1 cellular context compared by ENCODE assay signal in the genomic region with DNA sequence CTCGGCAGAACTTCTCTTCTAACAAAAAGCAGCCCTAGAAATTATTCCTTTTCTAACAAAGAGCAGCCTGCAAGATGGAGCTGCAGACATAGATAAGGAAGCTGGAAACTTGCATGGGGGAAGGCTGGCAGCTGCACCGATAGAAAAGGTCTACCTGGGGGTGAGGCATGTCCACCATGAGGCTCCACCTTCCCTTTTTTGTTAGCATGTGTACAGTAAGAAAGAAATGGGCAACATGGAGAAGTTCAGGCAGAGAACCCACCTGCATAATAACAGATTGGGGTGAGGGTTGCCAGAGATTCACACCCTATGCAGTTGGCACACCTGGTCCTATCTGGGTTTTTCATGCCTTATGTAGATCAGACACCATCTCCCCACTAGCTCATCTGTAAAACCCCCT.
TF ChIP-seq lines count a peak whose summit lies in the region.

No MANE protein-coding gene starts in this region.

TF ChIP-seq in HepG2, 621 proteins besides CTCF, POLR2A, EP300 and RAD21:
- TF ChIP-seq BHLHE40 (IDR thresholded peaks at IDR 0.05; ENCODE audit: low read length) (no peak), THYN1 (CRISPR knock-in tag; IDR thresholded peaks at IDR 0.05; ENCODE audit: borderline replicate concordance, low read depth) (peak; percentile 90; the same call in 1 of the 2 replicates), ZNF292 (CRISPR knock-in tag; IDR thresholded peaks at IDR 0.05; ENCODE audit: borderline replicate concordance, low read depth) (0 out of 2 replicates have a peak, but pooled peaks have one; percentile 51), SMYD3 (CRISPR knock-in tag; IDR thresholded peaks at IDR 0.05) (peak; percentile 29; the same call in 1 of the 2 replicates), TGIF2 (CRISPR knock-in tag; IDR thresholded peaks at IDR 0.05) (0 out of 2 replicates have a peak, but pooled peaks have one; percentile 45), SOX13 (IDR thresholded peaks at IDR 0.05) (no peak), SOX13 (CRISPR knock-in tag; conservative IDR thresholded peaks at IDR 0.05 in 1 of 2, IDR thresholded peaks at IDR 0.05 in 1 of 2) (0 out of 4 replicates have a peak, but pooled peaks of 1 of the 2 experiments have one; percentile 2), ZFY (CRISPR knock-in tag; IDR thresholded peaks at IDR 0.05) (0 out of 2 replicates have a peak, but pooled peaks have one; percentile 13), ZNF510 (CRISPR knock-in tag; IDR thresholded peaks at IDR 0.05; ENCODE audit: low read depth) (0 out of 2 replicates have a peak, but pooled peaks have one; percentile 14), ZC3H4 (CRISPR knock-in tag; IDR thresholded peaks at IDR 0.05; ENCODE audit: borderline replicate concordance) (peak; percentile 62; the same call in 1 of the 2 replicates), ZNF317 (CRISPR knock-in tag; IDR thresholded peaks at IDR 0.05) (0 out of 2 replicates have a peak, but pooled peaks have one; percentile 30)
- TF ChIP-seq, protein P1, sequence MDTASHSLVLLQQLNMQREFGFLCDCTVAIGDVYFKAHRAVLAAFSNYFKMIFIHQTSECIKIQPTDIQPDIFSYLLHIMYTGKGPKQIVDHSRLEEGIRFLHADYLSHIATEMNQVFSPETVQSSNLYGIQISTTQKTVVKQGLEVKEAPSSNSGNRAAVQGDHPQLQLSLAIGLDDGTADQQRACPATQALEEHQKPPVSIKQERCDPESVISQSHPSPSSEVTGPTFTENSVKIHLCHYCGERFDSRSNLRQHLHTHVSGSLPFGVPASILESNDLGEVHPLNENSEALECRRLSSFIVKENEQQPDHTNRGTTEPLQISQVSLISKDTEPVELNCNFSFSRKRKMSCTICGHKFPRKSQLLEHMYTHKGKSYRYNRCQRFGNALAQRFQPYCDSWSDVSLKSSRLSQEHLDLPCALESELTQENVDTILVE (CRISPR knock-in tag; IDR thresholded peaks at IDR 0.05), result 0 out of 2 replicates have a peak, but pooled peaks have one; percentile 10
- TF ChIP-seq, protein P2, sequence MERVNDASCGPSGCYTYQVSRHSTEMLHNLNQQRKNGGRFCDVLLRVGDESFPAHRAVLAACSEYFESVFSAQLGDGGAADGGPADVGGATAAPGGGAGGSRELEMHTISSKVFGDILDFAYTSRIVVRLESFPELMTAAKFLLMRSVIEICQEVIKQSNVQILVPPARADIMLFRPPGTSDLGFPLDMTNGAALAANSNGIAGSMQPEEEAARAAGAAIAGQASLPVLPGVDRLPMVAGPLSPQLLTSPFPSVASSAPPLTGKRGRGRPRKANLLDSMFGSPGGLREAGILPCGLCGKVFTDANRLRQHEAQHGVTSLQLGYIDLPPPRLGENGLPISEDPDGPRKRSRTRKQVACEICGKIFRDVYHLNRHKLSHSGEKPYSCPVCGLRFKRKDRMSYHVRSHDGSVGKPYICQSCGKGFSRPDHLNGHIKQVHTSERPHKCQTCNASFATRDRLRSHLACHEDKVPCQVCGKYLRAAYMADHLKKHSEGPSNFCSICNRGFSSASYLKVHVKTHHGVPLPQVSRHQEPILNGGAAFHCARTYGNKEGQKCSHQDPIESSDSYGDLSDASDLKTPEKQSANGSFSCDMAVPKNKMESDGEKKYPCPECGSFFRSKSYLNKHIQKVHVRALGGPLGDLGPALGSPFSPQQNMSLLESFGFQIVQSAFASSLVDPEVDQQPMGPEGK (CRISPR knock-in tag; IDR thresholded peaks at IDR 0.05), result no peak
- TF ChIP-seq, protein P3, sequence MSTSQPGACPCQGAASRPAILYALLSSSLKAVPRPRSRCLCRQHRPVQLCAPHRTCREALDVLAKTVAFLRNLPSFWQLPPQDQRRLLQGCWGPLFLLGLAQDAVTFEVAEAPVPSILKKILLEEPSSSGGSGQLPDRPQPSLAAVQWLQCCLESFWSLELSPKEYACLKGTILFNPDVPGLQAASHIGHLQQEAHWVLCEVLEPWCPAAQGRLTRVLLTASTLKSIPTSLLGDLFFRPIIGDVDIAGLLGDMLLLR (CRISPR knock-in tag; IDR thresholded peaks at IDR 0.05), result no peak
- TF ChIP-seq, protein P4, sequence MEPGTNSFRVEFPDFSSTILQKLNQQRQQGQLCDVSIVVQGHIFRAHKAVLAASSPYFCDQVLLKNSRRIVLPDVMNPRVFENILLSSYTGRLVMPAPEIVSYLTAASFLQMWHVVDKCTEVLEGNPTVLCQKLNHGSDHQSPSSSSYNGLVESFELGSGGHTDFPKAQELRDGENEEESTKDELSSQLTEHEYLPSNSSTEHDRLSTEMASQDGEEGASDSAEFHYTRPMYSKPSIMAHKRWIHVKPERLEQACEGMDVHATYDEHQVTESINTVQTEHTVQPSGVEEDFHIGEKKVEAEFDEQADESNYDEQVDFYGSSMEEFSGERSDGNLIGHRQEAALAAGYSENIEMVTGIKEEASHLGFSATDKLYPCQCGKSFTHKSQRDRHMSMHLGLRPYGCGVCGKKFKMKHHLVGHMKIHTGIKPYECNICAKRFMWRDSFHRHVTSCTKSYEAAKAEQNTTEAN (CRISPR knock-in tag; conservative IDR thresholded peaks at IDR 0.05), result 0 out of 2 replicates have a peak, but pooled peaks have one; percentile 7
- TF ChIP-seq, protein P5, sequence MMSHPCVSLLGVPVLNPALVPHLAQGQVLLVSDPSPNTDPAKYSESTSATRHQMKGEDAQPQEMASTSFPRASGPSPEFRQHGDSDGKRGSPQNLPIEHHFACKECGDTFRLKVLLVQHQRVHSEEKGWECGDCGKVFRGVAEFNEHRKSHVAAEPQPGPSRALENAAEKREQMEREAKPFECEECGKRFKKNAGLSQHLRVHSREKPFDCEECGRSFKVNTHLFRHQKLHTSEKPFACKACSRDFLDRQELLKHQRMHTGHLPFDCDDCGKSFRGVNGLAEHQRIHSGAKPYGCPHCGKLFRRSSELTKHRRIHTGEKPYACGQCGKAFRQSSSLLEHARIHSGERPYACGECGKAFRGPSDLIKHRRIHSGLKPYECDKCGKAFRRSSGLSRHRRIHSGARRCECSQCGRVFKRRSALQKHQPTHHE (CRISPR knock-in tag; IDR thresholded peaks at IDR 0.05; ENCODE audit: borderline replicate concordance), result no peak
